ENCODE assay signal across 1 cellular context in genomic region chr20:37284691-37285124, GRCh38.
TF ChIP-seq lines count a peak whose summit lies in the region.

No MANE protein-coding gene starts in this region.

TF ChIP-seq in IMR-90, 13 proteins besides CTCF, POLR2A, EP300 and RAD21:
- TF ChIP-seq RCOR1 (IDR thresholded peaks at IDR 0.05; ENCODE audit: insufficient replicate concordance, low read length) (no peak), MAZ (IDR thresholded peaks at IDR 0.05; ENCODE audit: borderline replicate concordance, low read depth, low read length) (no peak), SMC3 (IDR thresholded peaks at IDR 0.05; ENCODE audit: low read depth, low read length) (no peak), MAFK (IDR thresholded peaks at IDR 0.05; ENCODE audit: low read depth, low read length) (no peak)
TF ChIP-seq in IMR-90: peak in this region for 0.
